ENCODE assay signal across 1 cellular context in the genomic region with DNA sequence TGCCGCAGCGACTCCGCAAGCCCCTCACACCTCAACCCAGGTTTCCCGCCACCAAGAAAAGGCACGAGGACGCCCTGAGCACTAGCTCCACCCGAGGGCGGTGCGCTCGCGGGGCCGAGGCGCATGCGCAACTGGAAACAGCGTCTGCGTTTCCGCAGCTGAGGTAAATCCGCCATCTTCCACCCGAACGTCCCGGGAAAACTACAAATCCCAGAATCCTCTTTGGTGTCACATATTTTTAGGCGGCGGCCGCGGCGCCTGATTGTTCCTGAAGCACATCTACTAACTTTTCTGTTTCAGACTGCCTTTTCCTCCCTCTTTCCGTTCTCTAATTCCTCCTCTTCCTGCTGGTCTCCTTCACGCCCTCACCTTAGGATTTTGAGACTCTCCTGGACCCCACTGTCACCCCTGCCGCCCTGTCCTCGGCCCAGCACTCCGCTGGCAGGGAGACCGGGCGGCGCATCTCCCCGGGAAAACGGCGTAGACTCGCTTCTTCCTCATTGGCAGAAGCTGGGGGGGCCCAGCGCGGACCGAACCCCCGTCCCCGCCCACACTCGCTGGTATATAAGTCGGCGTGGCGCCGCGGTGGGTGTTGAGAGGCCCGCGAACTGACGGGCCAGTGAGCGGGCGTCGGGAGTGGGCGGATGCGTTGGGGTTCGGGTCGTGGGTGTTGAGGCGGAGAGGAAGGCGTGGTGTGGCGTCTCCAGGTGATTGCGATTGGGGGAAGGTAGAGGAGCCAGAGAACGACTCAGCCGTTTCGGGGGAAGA.
TF ChIP-seq lines count a peak whose summit lies in the region.

A gene with protein sequence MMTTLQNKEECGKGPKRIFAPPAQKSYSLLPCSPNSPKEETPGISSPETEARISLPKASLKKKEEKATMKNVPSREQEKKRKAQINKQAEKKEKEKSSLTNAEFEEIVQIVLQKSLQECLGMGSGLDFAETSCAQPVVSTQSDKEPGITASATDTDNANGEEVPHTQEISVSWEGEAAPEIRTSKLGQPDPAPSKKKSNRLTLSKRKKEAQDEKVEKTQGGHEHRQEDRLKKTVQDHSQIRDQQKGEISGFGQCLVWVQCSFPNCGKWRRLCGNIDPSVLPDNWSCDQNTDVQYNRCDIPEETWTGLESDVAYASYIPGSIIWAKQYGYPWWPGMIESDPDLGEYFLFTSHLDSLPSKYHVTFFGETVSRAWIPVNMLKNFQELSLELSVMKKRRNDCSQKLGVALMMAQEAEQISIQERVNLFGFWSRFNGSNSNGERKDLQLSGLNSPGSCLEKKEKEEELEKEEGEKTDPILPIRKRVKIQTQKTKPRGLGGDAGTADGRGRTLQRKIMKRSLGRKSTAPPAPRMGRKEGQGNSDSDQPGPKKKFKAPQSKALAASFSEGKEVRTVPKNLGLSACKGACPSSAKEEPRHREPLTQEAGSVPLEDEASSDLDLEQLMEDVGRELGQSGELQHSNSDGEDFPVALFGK (minus strand): TSS at position 505 of the 768 bp plus-strand sequence. CDS start 8,054 bp downstream, outside the sequence.

TF ChIP-seq in HepG2, 621 proteins besides CTCF, POLR2A, EP300 and RAD21 (continued from another document and continues in another):
- TF ChIP-seq, protein P1, sequence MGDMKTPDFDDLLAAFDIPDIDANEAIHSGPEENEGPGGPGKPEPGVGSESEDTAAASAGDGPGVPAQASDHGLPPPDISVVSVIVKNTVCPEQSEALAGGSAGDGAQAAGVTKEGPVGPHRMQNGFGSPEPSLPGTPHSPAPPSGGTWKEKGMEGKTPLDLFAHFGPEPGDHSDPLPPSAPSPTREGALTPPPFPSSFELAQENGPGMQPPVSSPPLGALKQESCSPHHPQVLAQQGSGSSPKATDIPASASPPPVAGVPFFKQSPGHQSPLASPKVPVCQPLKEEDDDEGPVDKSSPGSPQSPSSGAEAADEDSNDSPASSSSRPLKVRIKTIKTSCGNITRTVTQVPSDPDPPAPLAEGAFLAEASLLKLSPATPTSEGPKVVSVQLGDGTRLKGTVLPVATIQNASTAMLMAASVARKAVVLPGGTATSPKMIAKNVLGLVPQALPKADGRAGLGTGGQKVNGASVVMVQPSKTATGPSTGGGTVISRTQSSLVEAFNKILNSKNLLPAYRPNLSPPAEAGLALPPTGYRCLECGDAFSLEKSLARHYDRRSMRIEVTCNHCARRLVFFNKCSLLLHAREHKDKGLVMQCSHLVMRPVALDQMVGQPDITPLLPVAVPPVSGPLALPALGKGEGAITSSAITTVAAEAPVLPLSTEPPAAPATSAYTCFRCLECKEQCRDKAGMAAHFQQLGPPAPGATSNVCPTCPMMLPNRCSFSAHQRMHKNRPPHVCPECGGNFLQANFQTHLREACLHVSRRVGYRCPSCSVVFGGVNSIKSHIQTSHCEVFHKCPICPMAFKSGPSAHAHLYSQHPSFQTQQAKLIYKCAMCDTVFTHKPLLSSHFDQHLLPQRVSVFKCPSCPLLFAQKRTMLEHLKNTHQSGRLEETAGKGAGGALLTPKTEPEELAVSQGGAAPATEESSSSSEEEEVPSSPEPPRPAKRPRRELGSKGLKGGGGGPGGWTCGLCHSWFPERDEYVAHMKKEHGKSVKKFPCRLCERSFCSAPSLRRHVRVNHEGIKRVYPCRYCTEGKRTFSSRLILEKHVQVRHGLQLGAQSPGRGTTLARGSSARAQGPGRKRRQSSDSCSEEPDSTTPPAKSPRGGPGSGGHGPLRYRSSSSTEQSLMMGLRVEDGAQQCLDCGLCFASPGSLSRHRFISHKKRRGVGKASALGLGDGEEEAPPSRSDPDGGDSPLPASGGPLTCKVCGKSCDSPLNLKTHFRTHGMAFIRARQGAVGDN (CRISPR knock-in tag; IDR thresholded peaks at IDR 0.05) = peak; percentile 96
- TF ChIP-seq NR2F1 (CRISPR knock-in tag; IDR thresholded peaks at IDR 0.05) (no peak), SETDB1 (CRISPR knock-in tag; IDR thresholded peaks at IDR 0.05; ENCODE audit: borderline replicate concordance) (0 out of 2 replicates have a peak, but pooled peaks have one; percentile 65), DR1 (CRISPR knock-in tag; IDR thresholded peaks at IDR 0.05) (peak; percentile 99), ZFP82 (CRISPR knock-in tag; IDR thresholded peaks at IDR 0.05; ENCODE audit: borderline replicate concordance) (peak; percentile 77), JARID2 (CRISPR knock-in tag; IDR thresholded peaks at IDR 0.05; ENCODE audit: insufficient replicate concordance) (peak; percentile 9), SP4 (CRISPR knock-in tag; IDR thresholded peaks at IDR 0.05) (peak; percentile 61), ZNF891 (CRISPR knock-in tag; IDR thresholded peaks at IDR 0.05) (no peak), SNAPC2 (CRISPR knock-in tag; IDR thresholded peaks at IDR 0.05) (peak; percentile 49; the same call in 1 of the 2 replicates), IKZF4 (CRISPR knock-in tag; IDR thresholded peaks at IDR 0.05; ENCODE audit: borderline replicate concordance, low read depth, not compliant biosample characterization) (peak; percentile 76), ZNF235 (CRISPR knock-in tag; IDR thresholded peaks at IDR 0.05; ENCODE audit: borderline replicate concordance) (peak; percentile 34; the same call in 1 of the 2 replicates), ZNF143 (CRISPR knock-in tag; IDR thresholded peaks at IDR 0.05) (peak; percentile 94), HNRNPK (IDR thresholded peaks at IDR 0.05; ENCODE audit: low read depth, low read length, poor library complexity, severe bottlenecking) (peak; percentile 100), GFI1 (CRISPR knock-in tag; IDR thresholded peaks at IDR 0.05; ENCODE audit: borderline replicate concordance) (0 out of 2 replicates have a peak, but pooled peaks have one; percentile 21), LCORL (IDR thresholded peaks at IDR 0.05) (no peak), LCORL (CRISPR knock-in tag; IDR thresholded peaks at IDR 0.05) (peak; percentile 61; the same call in 1 of the 2 replicates), ZNF547 (CRISPR knock-in tag; IDR thresholded peaks at IDR 0.05) (peak; percentile 65), ZSCAN20 (CRISPR knock-in tag; IDR thresholded peaks at IDR 0.05; ENCODE audit: borderline replicate concordance) (peak; percentile 75; the same call in 1 of the 2 replicates), TARDBP (CRISPR knock-in tag; IDR thresholded peaks at IDR 0.05) (peak; percentile 16; the same call in 1 of the 2 replicates), RBFOX2 (IDR thresholded peaks at IDR 0.05; ENCODE audit: low read depth, low read length) (peak; percentile 99), ZKSCAN1 (IDR thresholded peaks at IDR 0.05; ENCODE audit: low read length) (peak; percentile 17; the same call in 1 of the 2 replicates), ISL2 (CRISPR knock-in tag; IDR thresholded peaks at IDR 0.05) (no peak), BRCA1 (CRISPR knock-in tag; IDR thresholded peaks at IDR 0.05) (peak; percentile 67; the same call in 1 of the 2 replicates), SAP130 (CRISPR knock-in tag; IDR thresholded peaks at IDR 0.05; ENCODE audit: low read depth) (peak; percentile 87), DNMT3B (CRISPR knock-in tag; conservative IDR thresholded peaks at IDR 0.05) (no peak; the same call in 1 of the 2 replicates), HCFC1 (IDR thresholded peaks at IDR 0.05; ENCODE audit: low read depth, low read length) (peak; percentile 81)
- TF ChIP-seq, protein P2, sequence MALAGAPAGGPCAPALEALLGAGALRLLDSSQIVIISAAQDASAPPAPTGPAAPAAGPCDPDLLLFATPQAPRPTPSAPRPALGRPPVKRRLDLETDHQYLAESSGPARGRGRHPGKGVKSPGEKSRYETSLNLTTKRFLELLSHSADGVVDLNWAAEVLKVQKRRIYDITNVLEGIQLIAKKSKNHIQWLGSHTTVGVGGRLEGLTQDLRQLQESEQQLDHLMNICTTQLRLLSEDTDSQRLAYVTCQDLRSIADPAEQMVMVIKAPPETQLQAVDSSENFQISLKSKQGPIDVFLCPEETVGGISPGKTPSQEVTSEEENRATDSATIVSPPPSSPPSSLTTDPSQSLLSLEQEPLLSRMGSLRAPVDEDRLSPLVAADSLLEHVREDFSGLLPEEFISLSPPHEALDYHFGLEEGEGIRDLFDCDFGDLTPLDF (CRISPR knock-in tag; IDR thresholded peaks at IDR 0.05) = no peak
- TF ChIP-seq, protein P3, sequence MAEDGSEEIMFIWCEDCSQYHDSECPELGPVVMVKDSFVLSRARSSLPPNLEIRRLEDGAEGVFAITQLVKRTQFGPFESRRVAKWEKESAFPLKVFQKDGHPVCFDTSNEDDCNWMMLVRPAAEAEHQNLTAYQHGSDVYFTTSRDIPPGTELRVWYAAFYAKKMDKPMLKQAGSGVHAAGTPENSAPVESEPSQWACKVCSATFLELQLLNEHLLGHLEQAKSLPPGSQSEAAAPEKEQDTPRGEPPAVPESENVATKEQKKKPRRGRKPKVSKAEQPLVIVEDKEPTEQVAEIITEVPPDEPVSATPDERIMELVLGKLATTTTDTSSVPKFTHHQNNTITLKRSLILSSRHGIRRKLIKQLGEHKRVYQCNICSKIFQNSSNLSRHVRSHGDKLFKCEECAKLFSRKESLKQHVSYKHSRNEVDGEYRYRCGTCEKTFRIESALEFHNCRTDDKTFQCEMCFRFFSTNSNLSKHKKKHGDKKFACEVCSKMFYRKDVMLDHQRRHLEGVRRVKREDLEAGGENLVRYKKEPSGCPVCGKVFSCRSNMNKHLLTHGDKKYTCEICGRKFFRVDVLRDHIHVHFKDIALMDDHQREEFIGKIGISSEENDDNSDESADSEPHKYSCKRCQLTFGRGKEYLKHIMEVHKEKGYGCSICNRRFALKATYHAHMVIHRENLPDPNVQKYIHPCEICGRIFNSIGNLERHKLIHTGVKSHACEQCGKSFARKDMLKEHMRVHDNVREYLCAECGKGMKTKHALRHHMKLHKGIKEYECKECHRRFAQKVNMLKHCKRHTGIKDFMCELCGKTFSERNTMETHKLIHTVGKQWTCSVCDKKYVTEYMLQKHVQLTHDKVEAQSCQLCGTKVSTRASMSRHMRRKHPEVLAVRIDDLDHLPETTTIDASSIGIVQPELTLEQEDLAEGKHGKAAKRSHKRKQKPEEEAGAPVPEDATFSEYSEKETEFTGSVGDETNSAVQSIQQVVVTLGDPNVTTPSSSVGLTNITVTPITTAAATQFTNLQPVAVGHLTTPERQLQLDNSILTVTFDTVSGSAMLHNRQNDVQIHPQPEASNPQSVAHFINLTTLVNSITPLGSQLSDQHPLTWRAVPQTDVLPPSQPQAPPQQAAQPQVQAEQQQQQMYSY (CRISPR knock-in tag; IDR thresholded peaks at IDR 0.05) = peak; percentile 66
- TF ChIP-seq, protein P4, sequence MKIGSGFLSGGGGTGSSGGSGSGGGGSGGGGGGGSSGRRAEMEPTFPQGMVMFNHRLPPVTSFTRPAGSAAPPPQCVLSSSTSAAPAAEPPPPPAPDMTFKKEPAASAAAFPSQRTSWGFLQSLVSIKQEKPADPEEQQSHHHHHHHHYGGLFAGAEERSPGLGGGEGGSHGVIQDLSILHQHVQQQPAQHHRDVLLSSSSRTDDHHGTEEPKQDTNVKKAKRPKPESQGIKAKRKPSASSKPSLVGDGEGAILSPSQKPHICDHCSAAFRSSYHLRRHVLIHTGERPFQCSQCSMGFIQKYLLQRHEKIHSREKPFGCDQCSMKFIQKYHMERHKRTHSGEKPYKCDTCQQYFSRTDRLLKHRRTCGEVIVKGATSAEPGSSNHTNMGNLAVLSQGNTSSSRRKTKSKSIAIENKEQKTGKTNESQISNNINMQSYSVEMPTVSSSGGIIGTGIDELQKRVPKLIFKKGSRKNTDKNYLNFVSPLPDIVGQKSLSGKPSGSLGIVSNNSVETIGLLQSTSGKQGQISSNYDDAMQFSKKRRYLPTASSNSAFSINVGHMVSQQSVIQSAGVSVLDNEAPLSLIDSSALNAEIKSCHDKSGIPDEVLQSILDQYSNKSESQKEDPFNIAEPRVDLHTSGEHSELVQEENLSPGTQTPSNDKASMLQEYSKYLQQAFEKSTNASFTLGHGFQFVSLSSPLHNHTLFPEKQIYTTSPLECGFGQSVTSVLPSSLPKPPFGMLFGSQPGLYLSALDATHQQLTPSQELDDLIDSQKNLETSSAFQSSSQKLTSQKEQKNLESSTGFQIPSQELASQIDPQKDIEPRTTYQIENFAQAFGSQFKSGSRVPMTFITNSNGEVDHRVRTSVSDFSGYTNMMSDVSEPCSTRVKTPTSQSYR (CRISPR knock-in tag; IDR thresholded peaks at IDR 0.05; ENCODE audit: borderline replicate concordance) = peak; percentile 68; the same call in 1 of the 2 replicates
- TF ChIP-seq, protein P5, sequence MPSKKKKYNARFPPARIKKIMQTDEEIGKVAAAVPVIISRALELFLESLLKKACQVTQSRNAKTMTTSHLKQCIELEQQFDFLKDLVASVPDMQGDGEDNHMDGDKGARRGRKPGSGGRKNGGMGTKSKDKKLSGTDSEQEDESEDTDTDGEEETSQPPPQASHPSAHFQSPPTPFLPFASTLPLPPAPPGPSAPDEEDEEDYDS (CRISPR knock-in tag; IDR thresholded peaks at IDR 0.05) = peak; percentile 97
- TF ChIP-seq, protein P6, sequence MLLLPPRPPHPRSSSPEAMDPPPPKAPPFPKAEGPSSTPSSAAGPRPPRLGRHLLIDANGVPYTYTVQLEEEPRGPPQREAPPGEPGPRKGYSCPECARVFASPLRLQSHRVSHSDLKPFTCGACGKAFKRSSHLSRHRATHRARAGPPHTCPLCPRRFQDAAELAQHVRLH (CRISPR knock-in tag; IDR thresholded peaks at IDR 0.05; ENCODE audit: borderline replicate concordance, low read depth) = peak; percentile 65; the same call in 1 of the 2 replicates
- TF ChIP-seq, protein P7, sequence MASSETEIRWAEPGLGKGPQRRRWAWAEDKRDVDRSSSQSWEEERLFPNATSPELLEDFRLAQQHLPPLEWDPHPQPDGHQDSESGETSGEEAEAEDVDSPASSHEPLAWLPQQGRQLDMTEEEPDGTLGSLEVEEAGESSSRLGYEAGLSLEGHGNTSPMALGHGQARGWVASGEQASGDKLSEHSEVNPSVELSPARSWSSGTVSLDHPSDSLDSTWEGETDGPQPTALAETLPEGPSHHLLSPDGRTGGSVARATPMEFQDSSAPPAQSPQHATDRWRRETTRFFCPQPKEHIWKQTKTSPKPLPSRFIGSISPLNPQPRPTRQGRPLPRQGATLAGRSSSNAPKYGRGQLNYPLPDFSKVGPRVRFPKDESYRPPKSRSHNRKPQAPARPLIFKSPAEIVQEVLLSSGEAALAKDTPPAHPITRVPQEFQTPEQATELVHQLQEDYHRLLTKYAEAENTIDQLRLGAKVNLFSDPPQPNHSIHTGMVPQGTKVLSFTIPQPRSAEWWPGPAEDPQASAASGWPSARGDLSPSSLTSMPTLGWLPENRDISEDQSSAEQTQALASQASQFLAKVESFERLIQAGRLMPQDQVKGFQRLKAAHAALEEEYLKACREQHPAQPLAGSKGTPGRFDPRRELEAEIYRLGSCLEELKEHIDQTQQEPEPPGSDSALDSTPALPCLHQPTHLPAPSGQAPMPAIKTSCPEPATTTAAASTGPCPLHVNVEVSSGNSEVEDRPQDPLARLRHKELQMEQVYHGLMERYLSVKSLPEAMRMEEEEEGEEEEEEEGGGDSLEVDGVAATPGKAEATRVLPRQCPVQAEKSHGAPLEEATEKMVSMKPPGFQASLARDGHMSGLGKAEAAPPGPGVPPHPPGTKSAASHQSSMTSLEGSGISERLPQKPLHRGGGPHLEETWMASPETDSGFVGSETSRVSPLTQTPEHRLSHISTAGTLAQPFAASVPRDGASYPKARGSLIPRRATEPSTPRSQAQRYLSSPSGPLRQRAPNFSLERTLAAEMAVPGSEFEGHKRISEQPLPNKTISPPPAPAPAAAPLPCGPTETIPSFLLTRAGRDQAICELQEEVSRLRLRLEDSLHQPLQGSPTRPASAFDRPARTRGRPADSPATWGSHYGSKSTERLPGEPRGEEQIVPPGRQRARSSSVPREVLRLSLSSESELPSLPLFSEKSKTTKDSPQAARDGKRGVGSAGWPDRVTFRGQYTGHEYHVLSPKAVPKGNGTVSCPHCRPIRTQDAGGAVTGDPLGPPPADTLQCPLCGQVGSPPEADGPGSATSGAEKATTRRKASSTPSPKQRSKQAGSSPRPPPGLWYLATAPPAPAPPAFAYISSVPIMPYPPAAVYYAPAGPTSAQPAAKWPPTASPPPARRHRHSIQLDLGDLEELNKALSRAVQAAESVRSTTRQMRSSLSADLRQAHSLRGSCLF (CRISPR knock-in tag; IDR thresholded peaks at IDR 0.05; ENCODE audit: borderline replicate concordance) = peak; percentile 91; the same call in 1 of the 2 replicates
